20 cellular contexts compared by ENCODE assay signal in the genomic region with DNA sequence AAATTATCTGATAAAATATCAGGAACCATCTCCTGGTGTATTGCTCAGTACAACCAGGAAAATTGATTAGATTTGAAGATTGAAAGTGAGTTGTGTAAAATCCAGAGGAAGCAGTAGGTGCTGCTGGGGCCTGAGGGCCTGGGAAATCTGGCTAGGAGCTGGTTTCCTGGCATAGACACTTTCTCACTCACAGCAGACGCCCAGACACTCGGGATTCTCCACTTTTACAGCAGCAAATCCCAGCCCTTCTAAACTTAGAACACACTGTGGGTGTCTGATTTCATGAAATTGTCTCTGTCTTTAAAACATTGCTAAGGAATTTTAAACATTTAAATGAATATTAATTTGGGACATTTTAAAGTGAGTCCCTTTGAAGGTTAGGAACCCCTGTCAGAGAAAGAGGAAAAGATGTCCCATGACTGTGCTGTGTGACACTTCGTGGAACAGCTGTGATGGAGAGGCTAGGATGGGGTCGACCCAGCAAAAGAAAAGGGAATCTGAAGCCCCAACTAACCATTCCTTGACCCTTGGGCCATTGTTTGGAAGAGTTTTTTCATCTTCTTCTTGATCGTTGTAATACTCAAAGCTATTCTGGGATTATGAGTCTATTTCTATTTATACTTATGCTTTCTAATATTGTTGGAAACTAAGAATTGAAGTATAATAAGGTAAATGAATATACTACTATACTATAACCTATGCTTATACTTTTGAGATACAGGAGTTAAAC. TPM values are rescaled to one million over a fixed set of nuclear protein-coding genes. Genes with fewer than 3 reads are reported as not detected.
A peak's percentile ranks its signal among the peaks of the same experiment; 100 is the strongest.
DNase-seq lines count a peak whose midpoint lies in the region; ATAC-seq and TF ChIP-seq lines count a peak whose summit lies in the region.
"Had no signal": no experiment of that assay in that cellular context is flagged by ENCODE, and none has a peak within 500 bp of the region (broad histone marks: within the 10 kb centered on the region; RNA-seq: fewer than 3 reads in every experiment).

No MANE protein-coding gene starts in this region.

- H3K27me3 ChIP-seq in right cardiac atrium (ENCODE audit: control insufficient read depth, insufficient read depth) = no peaks in the 10 kb centered on the region
- H3K27me3 ChIP-seq in gastrocnemius medialis = no peaks in the 10 kb centered on the region
- H3K27me3 ChIP-seq: BE2C, Peyer's patch had no signal

- CTCF ChIA-PET in AG04449 (lab: Yijun Ruan, JAX) = interaction anchor here (1.1 to 7.2 kb wide), 4 partner anchors 10 to 53 kb away, joined by 3 to 46 read pairs (median 4); no protein-coding TSS in a partner anchor

- H3K4me3 ChIP-seq in AG04449 (ENCODE audit: low read depth, low read length) = no peak overlapping the region
- H3K4me3 ChIP-seq in right cardiac atrium (ENCODE audit: low read length) = no peak overlapping the region
- H3K4me3 ChIP-seq in gastrocnemius medialis = no peak overlapping the region
- H3K4me3 ChIP-seq: A549, Peyer's patch had no signal

- peaks cover 16% of the 10 kb centered on the region for H3K4me1 Mint-ChIP-seq in T-helper 17 cell
- H3K4me1 Mint-ChIP-seq in activated naive CD8-positive, alpha-beta T cell treated with anti-CD3 and anti-CD28 coated beads, Interleukin-2, amount 50 U/mL, for 24 hours = peaks cover 4% of the 10 kb centered on the region

- H3K4me3 Mint-ChIP-seq in T-helper 17 cell = no peak overlapping the region
- no peak overlapping the region for H3K4me3 Mint-ChIP-seq in activated naive CD8-positive, alpha-beta T cell treated with anti-CD3 and anti-CD28 coated beads, Interleukin-2, amount 50 U/mL, for 24 hours

- no peak for TF ChIP-seq CTCF in AG04449 (IDR thresholded peaks at IDR 0.05; ENCODE audit: insufficient read depth, low read length, missing control alignments)
- no peak for TF ChIP-seq CTCF in gastrocnemius medialis (IDR thresholded peaks at IDR 0.05 in 4 of 5, conservative IDR thresholded peaks at IDR 0.05 in 1 of 5)

- DNase-seq in AG04449 (ENCODE audit: low read depth, low spot score) (peak; percentile 7), T-helper 17 cell (no peak), right cardiac atrium (no peak), gastrocnemius medialis (no peak), NCI-H187 treated with DMSO at 0.1 percent for 48 hours (lab: John Stamatoyannopoulos, UW) (no peak)
- DNase-seq in activated naive CD8-positive, alpha-beta T cell treated with anti-CD3 and anti-CD28 coated beads, Interleukin-2, amount 50 U/mL, for 24 hours = no peak
- no peak for DNase-seq in activated effector memory CD4-positive, alpha-beta T cell treated with Interleukin-2 at 50 U/mL for 16 hours
- DNase-seq: BE2C, DMS53, GF-D8, H7, Karpas-422, MV-4-11, NCI-H1694, NCI-H2081 treated with DMSO at 0.1 percent for 48 hours, NCI-H2171 treated with DMSO at 0.1 percent for 48 hours, NCI-H524 treated with DMSO at 0.1 percent for 48 hours, NCI-H82, Peyer's patch had no signal

- H3K27me3 Mint-ChIP-seq in T-helper 17 cell = peaks cover 21% of the 10 kb centered on the region
- H3K27me3 Mint-ChIP-seq in activated naive CD8-positive, alpha-beta T cell treated with anti-CD3 and anti-CD28 coated beads, Interleukin-2, amount 50 U/mL, for 24 hours = peaks cover 5% of the 10 kb centered on the region

- POLR2A ChIA-PET in AG04449 (lab: Yijun Ruan, JAX) = no interaction called here

- in situ Hi-C loops in gastrocnemius medialis (cut with MboI; ENCODE audit: low sequenced_read_pairs in 4 of 4) = no loop called here

- WGBS in right cardiac atrium = 40% methylated on average over 5 of the region's 5 CpGs

- ATAC-seq in T-helper 17 cell (no peak), right cardiac atrium (no peak), gastrocnemius medialis (peak; percentile 72 to 79)
- ATAC-seq in activated naive CD8-positive, alpha-beta T cell treated with anti-CD3 and anti-CD28 coated beads, Interleukin-2, amount 50 U/mL, for 24 hours = no peak
- ATAC-seq: A549 had no signal

- H3K9me3 Mint-ChIP-seq in activated naive CD8-positive, alpha-beta T cell treated with anti-CD3 and anti-CD28 coated beads, Interleukin-2, amount 50 U/mL, for 24 hours = no peaks in the 10 kb centered on the region

- no peaks in the 10 kb centered on the region for H3K9me3 ChIP-seq in T-helper 17 cell (ENCODE audit: control insufficient read depth, low read length, poor library complexity, severe bottlenecking)
- no peaks in the 10 kb centered on the region for H3K9me3 ChIP-seq in right cardiac atrium (ENCODE audit: control insufficient read depth, low read length)
- H3K9me3 ChIP-seq in gastrocnemius medialis = no peaks in the 10 kb centered on the region
- H3K9me3 ChIP-seq: A549, BE2C, Peyer's patch had no signal

- no peaks in the 10 kb centered on the region for H3K36me3 Mint-ChIP-seq in T-helper 17 cell (ENCODE audit: low read depth)
- no peaks in the 10 kb centered on the region for H3K36me3 Mint-ChIP-seq in activated naive CD8-positive, alpha-beta T cell treated with anti-CD3 and anti-CD28 coated beads, Interleukin-2, amount 50 U/mL, for 24 hours (ENCODE audit: low read depth)

- H3K36me3 ChIP-seq in gastrocnemius medialis = no peaks in the 10 kb centered on the region
- H3K36me3 ChIP-seq: BE2C, Peyer's patch had no signal

- H3K4me1 ChIP-seq in right cardiac atrium (ENCODE audit: control insufficient read depth, insufficient read depth, low read length) (peaks cover 2% of the 10 kb centered on the region), gastrocnemius medialis (peaks cover 39 to 40% of the 10 kb centered on the region in 2 donors)
- H3K4me1 ChIP-seq: A549, BE2C, Peyer's patch had no signal

- intact Hi-C loops in right cardiac atrium (cut with DNase I) (no loop called here), gastrocnemius medialis (cut with DNase I; ENCODE audit: low total_unique reads) (no loop called here)

- H3K27ac Mint-ChIP-seq in T-helper 17 cell = peak overlapping the region; percentile 29
- no peak overlapping the region for H3K27ac Mint-ChIP-seq in activated naive CD8-positive, alpha-beta T cell treated with anti-CD3 and anti-CD28 coated beads, Interleukin-2, amount 50 U/mL, for 24 hours

- H3K27ac ChIP-seq in right cardiac atrium (ENCODE audit: low read length) (peak overlapping the region; percentile 87), gastrocnemius medialis (peak overlapping the region; percentile 65 to 88 (median 70))
- H3K27ac ChIP-seq: A549, Peyer's patch had no signal

- no peak for TF ChIP-seq POLR2A in gastrocnemius medialis (IDR thresholded peaks at IDR 0.05)

RNA-seq across cellular contexts. Expression of gene VAMP3, which starts 49.0 kb away (rescaled TPM):
- total RNA-seq in T-helper 17 cell (10 to 100 TPM; 59.3 to 75.1 TPM), right cardiac atrium (10 to 100 TPM; 76.6 to 90.4 (median 83.8) TPM), gastrocnemius medialis (10 to 100 TPM; 63.7 to 71.2 (median 69.7) TPM)
- polyA plus RNA-seq in right cardiac atrium = 61.3 TPM

Comparison
In these comparisons a context has a peak if more than half of its experiments do, and no peak if none do; other contexts are left out.
1. ATAC-seq: peak in gastrocnemius medialis (2 of 2); none in T-helper 17 cell (single experiment), right cardiac atrium (0 of 2) and activated naive CD8-positive, alpha-beta T cell treated with anti-CD3 and anti-CD28 coated beads, Interleukin-2, amount 50 U/mL, for 24 hours (single experiment).